23 cellular contexts compared by ENCODE assay signal in the genomic region with DNA sequence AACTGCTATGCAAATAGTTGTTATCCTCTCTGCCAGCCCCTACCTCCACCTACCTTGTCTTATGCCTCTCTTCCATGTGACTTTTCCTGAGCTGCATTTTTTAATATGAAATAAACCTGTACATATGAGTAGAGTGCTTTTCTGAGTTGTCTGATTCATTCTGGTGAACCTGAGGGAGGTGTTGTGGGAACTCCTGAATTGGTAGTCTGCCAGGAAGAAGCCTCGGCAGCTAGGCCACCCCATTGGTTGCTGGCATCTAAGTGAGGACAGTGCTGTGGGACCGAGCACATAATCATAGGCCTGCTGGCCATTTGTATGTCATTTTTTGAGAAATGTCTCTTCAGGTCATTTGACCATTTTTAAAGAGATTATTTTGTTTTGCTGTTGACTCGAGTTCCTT.
DNase-seq lines count a peak whose midpoint lies in the region; ATAC-seq, FAIRE-seq and TF ChIP-seq lines count a peak whose summit lies in the region.
"Had no signal": no experiment of that assay in that cellular context is flagged by ENCODE, and none has a peak within 500 bp of the region (broad histone marks: within the 10 kb centered on the region; RNA-seq: fewer than 3 reads in every experiment).

No MANE protein-coding gene starts in this region.

- no peak overlapping the region for H3K23ac ChIP-seq in trophoblast cell (ENCODE audit: low read length)

- H3K9me3 ChIP-seq in astrocyte (ENCODE audit: insufficient read depth, low read depth, low read length) (no peaks in the 10 kb centered on the region), trophoblast cell (ENCODE audit: insufficient read depth, low read depth, low read length) (peaks cover 7% of the 10 kb centered on the region)
- H3K9me3 ChIP-seq: BLaER1 had no signal

- no peaks in the 10 kb centered on the region for H3K4me1 ChIP-seq in astrocyte (ENCODE audit: insufficient read depth, low read length)
- H3K4me1 ChIP-seq in trophoblast cell (ENCODE audit: control insufficient read depth in 1 of 2, insufficient read depth in 2 of 2, low read length in 2 of 2), result peaks cover 5 to 9% of the 10 kb centered on the region in 2 experiments
- H3K4me1 ChIP-seq: BLaER1 had no signal

- ATAC-seq in stimulated activated naive B cell treated with anti-CD40 and anti-IgM and Interleukin-4, amounts not matched to agents 10 μg/mL and 1 μg/mL and 100 μg/mL, for 72 hours (replicated peaks), result no peak
- no peak for ATAC-seq in GM18498 (IDR thresholded peaks at IDR 0.05; ENCODE audit: unreplicated experiment)
- ATAC-seq: CD8-positive, alpha-beta T cell; GM12878; HCT116 had no signal

- H2BK5ac ChIP-seq in trophoblast cell (ENCODE audit: low read depth, low read length, poor library complexity), result peak overlapping the region; percentile 49

- peaks cover 4% of the 10 kb centered on the region for H3K79me1 ChIP-seq in trophoblast cell (ENCODE audit: low read length)

- WGBS in trophoblast cell (ENCODE audit: extremely low coverage, insufficient coverage, insufficient read length), result no CpG with 5 or more reads among the region's 3 CpGs

- H3K4me2 ChIP-seq in astrocyte (ENCODE audit: low read length), result peak overlapping the region; percentile 41
- peak overlapping the region; percentile 37 for H3K4me2 ChIP-seq in trophoblast cell (ENCODE audit: low read length)
- H3K4me2 ChIP-seq: BLaER1 had no signal

- no peaks in the 10 kb centered on the region for H4K20me1 ChIP-seq in astrocyte (ENCODE audit: insufficient read depth, low read length)
- H4K20me1 ChIP-seq: BLaER1 had no signal

- peak overlapping the region; percentile 37 for H2BK120ac ChIP-seq in trophoblast cell (ENCODE audit: insufficient read depth, low read length, poor library complexity)

- no peak overlapping the region for H4K12ac ChIP-seq in trophoblast cell (ENCODE audit: low read depth, low read length)

- FAIRE-seq in astrocyte (lab: Jason Lieb, UNC), result no peak
- FAIRE-seq: GM12878, GM19239 had no signal

- H4K8ac ChIP-seq in trophoblast cell (ENCODE audit: low read depth, low read length), result no peak overlapping the region

- peak overlapping the region; percentile 2 for H2AK5ac ChIP-seq in trophoblast cell (ENCODE audit: low read length)

- peak overlapping the region; percentile 96 for H3K27ac Mint-ChIP-seq in astrocyte (ENCODE audit: unreplicated experiment)
- no peak overlapping the region for H3K27ac Mint-ChIP-seq in stimulated activated naive B cell treated with anti-CD40 and anti-IgM and Interleukin-4, amounts not matched to agents 10 μg/mL and 1 μg/mL and 100 μg/mL, for 72 hours
- H3K27ac Mint-ChIP-seq: CD14-positive monocyte; CD8-positive, alpha-beta T cell; HFFc6 had no signal

- peak overlapping the region; percentile 32 for H3K4ac ChIP-seq in trophoblast cell (ENCODE audit: low read depth, low read length)

- H3K27ac ChIP-seq in 22Rv1, result peak overlapping the region; percentile 84; the same call in 1 of the 2 replicates
- no peak overlapping the region for H3K27ac ChIP-seq in astrocyte (ENCODE audit: low read depth, low read length)
- no peak overlapping the region for H3K27ac ChIP-seq in trophoblast cell (ENCODE audit: low read depth, low read length)
- H3K27ac ChIP-seq: BLaER1, GM23248, HL-60 had no signal

- H3K14ac ChIP-seq in trophoblast cell (ENCODE audit: low read length), result no peak overlapping the region

- H3K4me3 ChIP-seq in astrocyte (ENCODE audit: insufficient read depth, low read depth, low read length) (no peak overlapping the region), trophoblast cell (ENCODE audit: low read depth, low read length) (no peak overlapping the region)
- H3K4me3 ChIP-seq: BLaER1, GM12878, GM23248 had no signal

- H3K36me3 ChIP-seq in astrocyte (ENCODE audit: insufficient read depth, low read length), result no peaks in the 10 kb centered on the region
- no peaks in the 10 kb centered on the region for H3K36me3 ChIP-seq in trophoblast cell (ENCODE audit: control insufficient read depth in 1 of 2, insufficient read depth in 2 of 2, low read length in 2 of 2)
- H3K36me3 ChIP-seq: BLaER1 had no signal

- TF ChIP-seq CTCF in 22Rv1 (IDR thresholded peaks at IDR 0.05), result no peak
- no peak for TF ChIP-seq CTCF in astrocyte (IDR thresholded peaks at IDR 0.05; ENCODE audit: insufficient read depth, low read depth, low read length)

- H3K9ac ChIP-seq in astrocyte (ENCODE audit: low read length) (no peak overlapping the region), trophoblast cell (ENCODE audit: low read length) (peak overlapping the region; percentile 40)
- H3K9ac ChIP-seq: BLaER1, GM23248 had no signal

- H2AFZ ChIP-seq in astrocyte (ENCODE audit: low read depth, low read length) (no peak overlapping the region), trophoblast cell (ENCODE audit: insufficient read depth, low read length, poor library complexity) (no peak overlapping the region)
- H2AFZ ChIP-seq: GM23248 had no signal

- peak overlapping the region; percentile 88 for H3K4me3 Mint-ChIP-seq in astrocyte (ENCODE audit: unreplicated experiment)
- no peak overlapping the region for H3K4me3 Mint-ChIP-seq in stimulated activated naive B cell treated with anti-CD40 and anti-IgM and Interleukin-4, amounts not matched to agents 10 μg/mL and 1 μg/mL and 100 μg/mL, for 72 hours
- H3K4me3 Mint-ChIP-seq: CD14-positive monocyte; CD8-positive, alpha-beta T cell; HFFc6 had no signal

- no peaks in the 10 kb centered on the region for H3K27me3 Mint-ChIP-seq in astrocyte (ENCODE audit: low read depth, unreplicated experiment)
- no peaks in the 10 kb centered on the region for H3K27me3 Mint-ChIP-seq in stimulated activated naive B cell treated with anti-CD40 and anti-IgM and Interleukin-4, amounts not matched to agents 10 μg/mL and 1 μg/mL and 100 μg/mL, for 72 hours

- H3K79me2 ChIP-seq in astrocyte (ENCODE audit: insufficient read depth, low read length) (no peaks in the 10 kb centered on the region), trophoblast cell (ENCODE audit: control insufficient read depth, insufficient read depth, low read length, poor library complexity) (no peaks in the 10 kb centered on the region)

- H3K4me1 Mint-ChIP-seq in astrocyte (ENCODE audit: low read depth, unreplicated experiment), result peaks cover 49% of the 10 kb centered on the region
- no peaks in the 10 kb centered on the region for H3K4me1 Mint-ChIP-seq in stimulated activated naive B cell treated with anti-CD40 and anti-IgM and Interleukin-4, amounts not matched to agents 10 μg/mL and 1 μg/mL and 100 μg/mL, for 72 hours
- H3K4me1 Mint-ChIP-seq: CD14-positive monocyte had no signal

- H4K91ac ChIP-seq in trophoblast cell (ENCODE audit: low read depth, low read length), result peak overlapping the region; percentile 23

- DNase-seq in astrocyte (ENCODE audit: low read depth) (no peak), kidney tubule cell (ENCODE audit: low spot score) (peak; percentile 24), trophoblast cell (no peak), NCI-H748 (lab: John Stamatoyannopoulos, UW; ENCODE audit: unreplicated experiment) (no peak), GOT3 (lab: John Stamatoyannopoulos, UW) (no peak)
- DNase-seq in stimulated activated naive B cell treated with anti-CD40 and anti-IgM and Interleukin-4, amounts not matched to agents 10 μg/mL and 1 μg/mL and 100 μg/mL, for 72 hours, result no peak
- DNase-seq: 8988T; Calu3; CD8-positive, alpha-beta T cell; DMS79 treated with DMSO at 0.1 percent for 48 hours; GF-D8; GM23248; H7; HFFc6; IMR-90 had no signal

- H3K27me3 ChIP-seq in astrocyte (ENCODE audit: insufficient read depth, low read length) (no peaks in the 10 kb centered on the region), trophoblast cell (ENCODE audit: insufficient read depth, low read length) (no peaks in the 10 kb centered on the region)
- H3K27me3 ChIP-seq: BLaER1 had no signal

- H3K36me3 Mint-ChIP-seq in astrocyte (ENCODE audit: low read depth, unreplicated experiment), result peaks cover 17% of the 10 kb centered on the region
- no peaks in the 10 kb centered on the region for H3K36me3 Mint-ChIP-seq in stimulated activated naive B cell treated with anti-CD40 and anti-IgM and Interleukin-4, amounts not matched to agents 10 μg/mL and 1 μg/mL and 100 μg/mL, for 72 hours
- H3K36me3 Mint-ChIP-seq: CD14-positive monocyte; CD8-positive, alpha-beta T cell had no signal

- peak overlapping the region; percentile 48 for H2BK12ac ChIP-seq in trophoblast cell (ENCODE audit: low read length)

- H3K9me3 Mint-ChIP-seq in astrocyte (ENCODE audit: unreplicated experiment), result peaks cover 2% of the 10 kb centered on the region
- H3K9me3 Mint-ChIP-seq in stimulated activated naive B cell treated with anti-CD40 and anti-IgM and Interleukin-4, amounts not matched to agents 10 μg/mL and 1 μg/mL and 100 μg/mL, for 72 hours, result no peaks in the 10 kb centered on the region
- H3K9me3 Mint-ChIP-seq: CD8-positive, alpha-beta T cell had no signal

- no peak overlapping the region for H3K18ac ChIP-seq in trophoblast cell (ENCODE audit: low read length)
